Comparison of ENCODE assay signal across 14 cellular contexts in genomic region chr3:179949869-179950268, GRCh38.
DNase-seq lines count a peak whose midpoint lies in the region; ATAC-seq lines count a peak whose summit lies in the region.
"Had no signal": no experiment of that assay in that cellular context is flagged by ENCODE, and none has a peak within 500 bp of the region (broad histone marks: within the 10 kb centered on the region; RNA-seq: fewer than 3 reads in every experiment).

No MANE protein-coding gene starts in this region.

- peaks cover 5% of the 10 kb centered on the region for H3K9me3 ChIP-seq in KOPT-K1 (ENCODE audit: insufficient read depth, low read length, poor library complexity, severe bottlenecking)
- H3K9me3 ChIP-seq: mucosa of descending colon, SJCRH30, vagina had no signal

- peak; percentile 4 for ATAC-seq in GM19463 (IDR thresholded peaks at IDR 0.05; ENCODE audit: unreplicated experiment)
- ATAC-seq in HG02840 (IDR thresholded peaks at IDR 0.05; ENCODE audit: low FRiP score, unreplicated experiment): peak; percentile 31
- ATAC-seq in GM18873 (IDR thresholded peaks at IDR 0.05; ENCODE audit: low FRiP score, unreplicated experiment): no peak

- peak; percentile 22 for DNase-seq in COLO668 (lab: John Stamatoyannopoulos, UW; ENCODE audit: unreplicated experiment)
- no peak for DNase-seq in NOMO-1 (lab: John Stamatoyannopoulos, UW; ENCODE audit: unreplicated experiment in 2 of 2)
- DNase-seq in NCI-H187 treated with DMSO at 0.1 percent for 48 hours (lab: John Stamatoyannopoulos, UW): no peak
- no peak for DNase-seq in NCI-H2196 (lab: John Stamatoyannopoulos, UW; ENCODE audit: unreplicated experiment)
- DNase-seq: activated CD8-positive, alpha-beta memory T cell treated with anti-CD3 and anti-CD28 coated beads, Interleukin-2, amount 50 U/mL, for 48 hours; Calu3; immature natural killer cell; mucosa of descending colon; SJCRH30 had no signal

- H3K27ac ChIP-seq in KOPT-K1 (ENCODE audit: low read depth, low read length, poor library complexity, severe bottlenecking): peak overlapping the region; percentile 61
- H3K27ac ChIP-seq: SJCRH30, vagina had no signal

- H3K36me3 ChIP-seq in KOPT-K1 (ENCODE audit: insufficient read depth, low read length): 0 out of 2 replicates have a peak, but pooled peaks cover 7% of the 10 kb centered on the region
- H3K36me3 ChIP-seq: SJCRH30, vagina had no signal
